13 cellular contexts compared by ENCODE assay signal in genomic region chr5:172840077-172840777, GRCh38. TPM values are rescaled to one million over a fixed set of nuclear protein-coding genes. Genes with fewer than 3 reads are reported as not detected.
DNase-seq lines count a peak whose midpoint lies in the region; ATAC-seq and TF ChIP-seq lines count a peak whose summit lies in the region.
"Had no signal": no experiment of that assay in that cellular context is flagged by ENCODE, and none has a peak within 500 bp of the region (broad histone marks: within the 10 kb centered on the region; RNA-seq: fewer than 3 reads in every experiment).

No MANE protein-coding gene starts in this region.

- H3K27ac ChIP-seq in 22Rv1 (peak overlapping the region; percentile 94), gastroesophageal sphincter (peak overlapping the region; percentile 81 to 90 (median 86)), prostate gland (peak overlapping the region; percentile 91 to 96)
- H3K27ac ChIP-seq: KMS-11 had no signal

- WGBS in gastroesophageal sphincter (ENCODE audit: low coverage in 1 of 2), 2 donors, result 21 to 23% methylated on average over 6 to 13 of the region's 16 CpGs
- 53% methylated on average over 16 of the region's 16 CpGs for WGBS in prostate gland

- no peaks in the 10 kb centered on the region for H3K27me3 Mint-ChIP-seq in activated T-helper 2 cell treated with anti-CD3 and anti-CD28 coated beads, Interferon-gamma antibody, Interleukin-2, Interleukin-4, amounts not matched to agents 10 μg/mL and 5 μg/mL and 100 μg/mL, durations not matched to agents 14 hours and 24 hours and 36 hours (ENCODE audit: low read depth)

- no peak overlapping the region for H3K4me3 Mint-ChIP-seq in activated T-helper 2 cell treated with anti-CD3 and anti-CD28 coated beads, Interferon-gamma antibody, Interleukin-2, Interleukin-4, amounts not matched to agents 10 μg/mL and 5 μg/mL and 100 μg/mL, durations not matched to agents 14 hours and 24 hours and 36 hours (ENCODE audit: low read depth)
- H3K4me3 Mint-ChIP-seq: nephron progenitor cell had no signal

- no peak overlapping the region for H3K27ac Mint-ChIP-seq in activated T-helper 2 cell treated with anti-CD3 and anti-CD28 coated beads, Interferon-gamma antibody, Interleukin-2, Interleukin-4, amounts not matched to agents 10 μg/mL and 5 μg/mL and 100 μg/mL, durations not matched to agents 14 hours and 24 hours and 36 hours
- H3K27ac Mint-ChIP-seq: nephron progenitor cell had no signal

- intact Hi-C loops in prostate gland (cut with DNase I), result no loop called here
- intact Hi-C loops in activated T-helper 2 cell treated with anti-CD3 and anti-CD28 coated beads, Interferon-gamma antibody, Interleukin-2, Interleukin-4, amounts not matched to agents 10 μg/mL and 5 μg/mL and 100 μg/mL, durations not matched to agents 14 hours and 24 hours and 36 hours (cut with micrococcal nuclease), result no loop called here

- peaks cover 0 to 76% (median 35%) of the 10 kb centered on the region in 3 donors for H3K4me1 ChIP-seq in gastroesophageal sphincter
- peaks cover 34% of the 10 kb centered on the region for H3K4me1 ChIP-seq in prostate gland (replicated peaks)

- H3K9me3 ChIP-seq in gastroesophageal sphincter, result no peaks in the 10 kb centered on the region
- H3K9me3 ChIP-seq in prostate gland, result no peaks in the 10 kb centered on the region

- H3K9me3 Mint-ChIP-seq in activated T-helper 2 cell treated with anti-CD3 and anti-CD28 coated beads, Interferon-gamma antibody, Interleukin-2, Interleukin-4, amounts not matched to agents 10 μg/mL and 5 μg/mL and 100 μg/mL, durations not matched to agents 14 hours and 24 hours and 36 hours, result no peaks in the 10 kb centered on the region
- H3K9me3 Mint-ChIP-seq: nephron progenitor cell had no signal

- peak in 1 of 2 donors; percentile 6 for TF ChIP-seq POLR2A in gastroesophageal sphincter (IDR thresholded peaks at IDR 0.05)
- no peak for TF ChIP-seq POLR2A in prostate gland (IDR thresholded peaks at IDR 0.05)

- H3K27me3 ChIP-seq in gastroesophageal sphincter (no peaks in the 10 kb centered on the region), prostate gland (replicated peaks; ENCODE audit: insufficient read depth) (no peaks in the 10 kb centered on the region)

- H3K4me3 ChIP-seq in gastroesophageal sphincter (peak overlapping the region in 1 of 2 donors; percentile 6), prostate gland (no peak overlapping the region)

- ATAC-seq in gastroesophageal sphincter, result peak; percentile 77
- no peak for ATAC-seq in GM18868 (IDR thresholded peaks at IDR 0.05; ENCODE audit: unreplicated experiment)

- peaks cover 2% of the 10 kb centered on the region for H3K36me3 Mint-ChIP-seq in activated T-helper 2 cell treated with anti-CD3 and anti-CD28 coated beads, Interferon-gamma antibody, Interleukin-2, Interleukin-4, amounts not matched to agents 10 μg/mL and 5 μg/mL and 100 μg/mL, durations not matched to agents 14 hours and 24 hours and 36 hours (ENCODE audit: low read depth)

- DNase-seq in NCI-H524 treated with DMSO at 0.1 percent for 48 hours (lab: John Stamatoyannopoulos, UW) (peak; percentile 44), prostate gland (ENCODE audit: low spot score) (no peak), nucleus accumbens (lab: John Stamatoyannopoulos, UW) (no peak), HK-2 (ENCODE audit: unreplicated experiment) (no peak)
- no peak for DNase-seq in activated T-helper 2 cell treated with anti-CD3 and anti-CD28 coated beads, Interferon-gamma antibody, Interleukin-2, Interleukin-4, amounts not matched to agents 10 μg/mL and 5 μg/mL and 100 μg/mL, durations not matched to agents 14 hours and 24 hours and 36 hours (ENCODE audit: low spot score)
- DNase-seq: activated CD4-positive, alpha-beta T cell treated with anti-CD3 and anti-CD28 coated beads for 1 hour; activated gamma-delta T cell; NCI-H226; nephron progenitor cell had no signal

- H3K36me3 ChIP-seq in gastroesophageal sphincter (peaks cover 0 to 8% of the 10 kb centered on the region in 2 donors), prostate gland (no peaks in the 10 kb centered on the region)

- peaks cover 24% of the 10 kb centered on the region for H3K4me1 Mint-ChIP-seq in activated T-helper 2 cell treated with anti-CD3 and anti-CD28 coated beads, Interferon-gamma antibody, Interleukin-2, Interleukin-4, amounts not matched to agents 10 μg/mL and 5 μg/mL and 100 μg/mL, durations not matched to agents 14 hours and 24 hours and 36 hours (ENCODE audit: low read depth)

- no peak for TF ChIP-seq CTCF in 22Rv1 (IDR thresholded peaks at IDR 0.05)
- no peak for TF ChIP-seq CTCF in gastroesophageal sphincter (IDR thresholded peaks at IDR 0.05)
- no peak for TF ChIP-seq CTCF in prostate gland (IDR thresholded peaks at IDR 0.05)

- no peak for TF ChIP-seq EP300 in gastroesophageal sphincter (IDR thresholded peaks at IDR 0.05)

RNA-seq across cellular contexts. Expression of gene ERGIC1, which starts 6.2 kb away (rescaled TPM):
- 100 to 1,000 TPM; 116 to 172 (median 144) TPM for total RNA-seq in gastroesophageal sphincter
- 100 to 1,000 TPM; 228 to 380 TPM for total RNA-seq in prostate gland
- total RNA-seq in activated T-helper 2 cell treated with anti-CD3 and anti-CD28 coated beads, Interferon-gamma antibody, Interleukin-2, Interleukin-4, amounts not matched to agents 10 μg/mL and 5 μg/mL and 100 μg/mL, durations not matched to agents 14 hours and 24 hours and 36 hours, result 53.1 and 54.8 TPM in 2 replicates
